1 cellular context compared by ENCODE assay signal in the genomic region with DNA sequence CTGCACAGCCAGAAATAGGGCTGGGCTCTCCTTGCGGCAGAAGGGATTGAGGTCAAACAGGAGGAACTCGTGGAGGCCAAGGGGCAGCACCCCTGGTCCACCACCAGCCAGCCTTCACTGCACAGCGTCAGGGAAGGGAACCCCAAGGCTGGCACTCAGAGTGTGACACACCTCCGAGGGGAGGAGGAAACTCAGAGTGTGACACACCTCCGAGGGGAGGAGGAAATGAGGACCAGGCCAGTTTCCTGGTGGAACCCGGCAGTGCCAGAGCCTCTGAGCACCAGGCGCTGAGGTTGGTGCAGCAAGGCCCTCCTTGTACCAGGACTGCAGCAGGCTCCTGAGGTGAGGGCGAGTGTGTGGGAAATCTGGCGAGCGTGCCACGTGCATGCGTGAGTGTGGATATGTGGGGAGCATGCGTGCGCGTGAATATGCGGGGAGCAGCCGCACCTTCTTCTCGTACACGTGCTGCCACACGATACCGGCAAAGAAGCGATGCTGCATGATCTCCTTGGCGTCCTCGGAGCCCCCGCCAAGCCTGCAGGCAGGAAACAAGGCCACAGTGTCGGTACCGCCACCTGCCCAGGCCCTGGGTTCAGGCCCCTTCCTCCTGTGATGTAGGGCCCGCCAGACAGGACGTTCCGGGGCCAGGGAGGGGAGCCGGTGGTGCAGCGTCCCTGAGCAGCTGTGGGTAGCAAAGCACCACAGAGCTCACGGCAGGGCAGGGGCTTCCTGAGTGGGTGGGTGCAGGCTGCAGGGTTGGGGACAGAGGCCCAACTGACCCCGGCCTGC.
TF ChIP-seq lines count a peak whose summit lies in the region.

No MANE protein-coding gene starts in this region.

TF ChIP-seq in HepG2, 621 proteins besides CTCF, POLR2A, EP300 and RAD21:
- TF ChIP-seq, protein P1, sequence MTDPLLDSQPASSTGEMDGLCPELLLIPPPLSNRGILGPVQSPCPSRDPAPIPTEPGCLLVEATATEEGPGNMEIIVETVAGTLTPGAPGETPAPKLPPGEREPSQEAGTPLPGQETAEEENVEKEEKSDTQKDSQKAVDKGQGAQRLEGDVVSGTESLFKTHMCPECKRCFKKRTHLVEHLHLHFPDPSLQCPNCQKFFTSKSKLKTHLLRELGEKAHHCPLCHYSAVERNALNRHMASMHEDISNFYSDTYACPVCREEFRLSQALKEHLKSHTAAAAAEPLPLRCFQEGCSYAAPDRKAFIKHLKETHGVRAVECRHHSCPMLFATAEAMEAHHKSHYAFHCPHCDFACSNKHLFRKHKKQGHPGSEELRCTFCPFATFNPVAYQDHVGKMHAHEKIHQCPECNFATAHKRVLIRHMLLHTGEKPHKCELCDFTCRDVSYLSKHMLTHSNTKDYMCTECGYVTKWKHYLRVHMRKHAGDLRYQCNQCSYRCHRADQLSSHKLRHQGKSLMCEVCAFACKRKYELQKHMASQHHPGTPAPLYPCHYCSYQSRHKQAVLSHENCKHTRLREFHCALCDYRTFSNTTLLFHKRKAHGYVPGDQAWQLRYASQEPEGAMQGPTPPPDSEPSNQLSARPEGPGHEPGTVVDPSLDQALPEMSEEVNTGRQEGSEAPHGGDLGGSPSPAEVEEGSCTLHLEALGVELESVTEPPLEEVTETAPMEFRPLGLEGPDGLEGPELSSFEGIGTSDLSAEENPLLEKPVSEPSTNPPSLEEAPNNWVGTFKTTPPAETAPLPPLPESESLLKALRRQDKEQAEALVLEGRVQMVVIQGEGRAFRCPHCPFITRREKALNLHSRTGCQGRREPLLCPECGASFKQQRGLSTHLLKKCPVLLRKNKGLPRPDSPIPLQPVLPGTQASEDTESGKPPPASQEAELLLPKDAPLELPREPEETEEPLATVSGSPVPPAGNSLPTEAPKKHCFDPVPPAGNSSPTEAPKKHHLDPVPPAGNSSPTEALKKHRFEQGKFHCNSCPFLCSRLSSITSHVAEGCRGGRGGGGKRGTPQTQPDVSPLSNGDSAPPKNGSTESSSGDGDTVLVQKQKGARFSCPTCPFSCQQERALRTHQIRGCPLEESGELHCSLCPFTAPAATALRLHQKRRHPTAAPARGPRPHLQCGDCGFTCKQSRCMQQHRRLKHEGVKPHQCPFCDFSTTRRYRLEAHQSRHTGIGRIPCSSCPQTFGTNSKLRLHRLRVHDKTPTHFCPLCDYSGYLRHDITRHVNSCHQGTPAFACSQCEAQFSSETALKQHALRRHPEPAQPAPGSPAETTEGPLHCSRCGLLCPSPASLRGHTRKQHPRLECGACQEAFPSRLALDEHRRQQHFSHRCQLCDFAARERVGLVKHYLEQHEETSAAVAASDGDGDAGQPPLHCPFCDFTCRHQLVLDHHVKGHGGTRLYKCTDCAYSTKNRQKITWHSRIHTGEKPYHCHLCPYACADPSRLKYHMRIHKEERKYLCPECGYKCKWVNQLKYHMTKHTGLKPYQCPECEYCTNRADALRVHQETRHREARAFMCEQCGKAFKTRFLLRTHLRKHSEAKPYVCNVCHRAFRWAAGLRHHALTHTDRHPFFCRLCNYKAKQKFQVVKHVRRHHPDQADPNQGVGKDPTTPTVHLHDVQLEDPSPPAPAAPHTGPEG (CRISPR knock-in tag; IDR thresholded peaks at IDR 0.05) = no peak
- TF ChIP-seq KDM3A (CRISPR knock-in tag; IDR thresholded peaks at IDR 0.05; ENCODE audit: low read depth) = no peak
- no peak for TF ChIP-seq HOXD1 (CRISPR knock-in tag; IDR thresholded peaks at IDR 0.05)
- peak; percentile 89 for TF ChIP-seq AGO2 (optimal IDR thresholded peaks at IDR 0.05; ENCODE audit: low read depth, low read length)
- no peak for TF ChIP-seq SALL2 (CRISPR knock-in tag; IDR thresholded peaks at IDR 0.05)
- peak; percentile 34 for TF ChIP-seq MED8 (CRISPR knock-in tag; IDR thresholded peaks at IDR 0.05; ENCODE audit: insufficient replicate concordance)
- TF ChIP-seq, protein P2, sequence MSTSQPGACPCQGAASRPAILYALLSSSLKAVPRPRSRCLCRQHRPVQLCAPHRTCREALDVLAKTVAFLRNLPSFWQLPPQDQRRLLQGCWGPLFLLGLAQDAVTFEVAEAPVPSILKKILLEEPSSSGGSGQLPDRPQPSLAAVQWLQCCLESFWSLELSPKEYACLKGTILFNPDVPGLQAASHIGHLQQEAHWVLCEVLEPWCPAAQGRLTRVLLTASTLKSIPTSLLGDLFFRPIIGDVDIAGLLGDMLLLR (CRISPR knock-in tag; IDR thresholded peaks at IDR 0.05) = 0 out of 2 replicates have a peak, but pooled peaks have one; percentile 24
- TF ChIP-seq ZNF101 (CRISPR knock-in tag; IDR thresholded peaks at IDR 0.05; ENCODE audit: borderline replicate concordance, low read depth) = no peak
- TF ChIP-seq, protein P3, sequence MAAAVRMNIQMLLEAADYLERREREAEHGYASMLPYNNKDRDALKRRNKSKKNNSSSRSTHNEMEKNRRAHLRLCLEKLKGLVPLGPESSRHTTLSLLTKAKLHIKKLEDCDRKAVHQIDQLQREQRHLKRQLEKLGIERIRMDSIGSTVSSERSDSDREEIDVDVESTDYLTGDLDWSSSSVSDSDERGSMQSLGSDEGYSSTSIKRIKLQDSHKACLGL (CRISPR knock-in tag; IDR thresholded peaks at IDR 0.05) = no peak
- TF ChIP-seq, protein P4, sequence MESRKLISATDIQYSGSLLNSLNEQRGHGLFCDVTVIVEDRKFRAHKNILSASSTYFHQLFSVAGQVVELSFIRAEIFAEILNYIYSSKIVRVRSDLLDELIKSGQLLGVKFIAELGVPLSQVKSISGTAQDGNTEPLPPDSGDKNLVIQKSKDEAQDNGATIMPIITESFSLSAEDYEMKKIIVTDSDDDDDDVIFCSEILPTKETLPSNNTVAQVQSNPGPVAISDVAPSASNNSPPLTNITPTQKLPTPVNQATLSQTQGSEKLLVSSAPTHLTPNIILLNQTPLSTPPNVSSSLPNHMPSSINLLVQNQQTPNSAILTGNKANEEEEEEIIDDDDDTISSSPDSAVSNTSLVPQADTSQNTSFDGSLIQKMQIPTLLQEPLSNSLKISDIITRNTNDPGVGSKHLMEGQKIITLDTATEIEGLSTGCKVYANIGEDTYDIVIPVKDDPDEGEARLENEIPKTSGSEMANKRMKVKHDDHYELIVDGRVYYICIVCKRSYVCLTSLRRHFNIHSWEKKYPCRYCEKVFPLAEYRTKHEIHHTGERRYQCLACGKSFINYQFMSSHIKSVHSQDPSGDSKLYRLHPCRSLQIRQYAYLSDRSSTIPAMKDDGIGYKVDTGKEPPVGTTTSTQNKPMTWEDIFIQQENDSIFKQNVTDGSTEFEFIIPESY (CRISPR knock-in tag; IDR thresholded peaks at IDR 0.05) = no peak
- TF ChIP-seq, protein P5, sequence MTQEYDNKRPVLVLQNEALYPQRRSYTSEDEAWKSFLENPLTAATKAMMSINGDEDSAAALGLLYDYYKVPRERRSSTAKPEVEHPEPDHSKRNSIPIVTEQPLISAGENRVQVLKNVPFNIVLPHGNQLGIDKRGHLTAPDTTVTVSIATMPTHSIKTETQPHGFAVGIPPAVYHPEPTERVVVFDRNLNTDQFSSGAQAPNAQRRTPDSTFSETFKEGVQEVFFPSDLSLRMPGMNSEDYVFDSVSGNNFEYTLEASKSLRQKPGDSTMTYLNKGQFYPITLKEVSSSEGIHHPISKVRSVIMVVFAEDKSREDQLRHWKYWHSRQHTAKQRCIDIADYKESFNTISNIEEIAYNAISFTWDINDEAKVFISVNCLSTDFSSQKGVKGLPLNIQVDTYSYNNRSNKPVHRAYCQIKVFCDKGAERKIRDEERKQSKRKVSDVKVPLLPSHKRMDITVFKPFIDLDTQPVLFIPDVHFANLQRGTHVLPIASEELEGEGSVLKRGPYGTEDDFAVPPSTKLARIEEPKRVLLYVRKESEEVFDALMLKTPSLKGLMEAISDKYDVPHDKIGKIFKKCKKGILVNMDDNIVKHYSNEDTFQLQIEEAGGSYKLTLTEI (CRISPR knock-in tag; conservative IDR thresholded peaks at IDR 0.05) = no peak
- TF ChIP-seq ZNF569 (CRISPR knock-in tag; IDR thresholded peaks at IDR 0.05; ENCODE audit: borderline replicate concordance) = no peak
- TF ChIP-seq ZNF329 (CRISPR knock-in tag; IDR thresholded peaks at IDR 0.05; ENCODE audit: low read depth) = no peak
- TF ChIP-seq, protein P6, sequence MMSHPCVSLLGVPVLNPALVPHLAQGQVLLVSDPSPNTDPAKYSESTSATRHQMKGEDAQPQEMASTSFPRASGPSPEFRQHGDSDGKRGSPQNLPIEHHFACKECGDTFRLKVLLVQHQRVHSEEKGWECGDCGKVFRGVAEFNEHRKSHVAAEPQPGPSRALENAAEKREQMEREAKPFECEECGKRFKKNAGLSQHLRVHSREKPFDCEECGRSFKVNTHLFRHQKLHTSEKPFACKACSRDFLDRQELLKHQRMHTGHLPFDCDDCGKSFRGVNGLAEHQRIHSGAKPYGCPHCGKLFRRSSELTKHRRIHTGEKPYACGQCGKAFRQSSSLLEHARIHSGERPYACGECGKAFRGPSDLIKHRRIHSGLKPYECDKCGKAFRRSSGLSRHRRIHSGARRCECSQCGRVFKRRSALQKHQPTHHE (CRISPR knock-in tag; IDR thresholded peaks at IDR 0.05; ENCODE audit: borderline replicate concordance) = no peak
- TF ChIP-seq, protein P7, sequence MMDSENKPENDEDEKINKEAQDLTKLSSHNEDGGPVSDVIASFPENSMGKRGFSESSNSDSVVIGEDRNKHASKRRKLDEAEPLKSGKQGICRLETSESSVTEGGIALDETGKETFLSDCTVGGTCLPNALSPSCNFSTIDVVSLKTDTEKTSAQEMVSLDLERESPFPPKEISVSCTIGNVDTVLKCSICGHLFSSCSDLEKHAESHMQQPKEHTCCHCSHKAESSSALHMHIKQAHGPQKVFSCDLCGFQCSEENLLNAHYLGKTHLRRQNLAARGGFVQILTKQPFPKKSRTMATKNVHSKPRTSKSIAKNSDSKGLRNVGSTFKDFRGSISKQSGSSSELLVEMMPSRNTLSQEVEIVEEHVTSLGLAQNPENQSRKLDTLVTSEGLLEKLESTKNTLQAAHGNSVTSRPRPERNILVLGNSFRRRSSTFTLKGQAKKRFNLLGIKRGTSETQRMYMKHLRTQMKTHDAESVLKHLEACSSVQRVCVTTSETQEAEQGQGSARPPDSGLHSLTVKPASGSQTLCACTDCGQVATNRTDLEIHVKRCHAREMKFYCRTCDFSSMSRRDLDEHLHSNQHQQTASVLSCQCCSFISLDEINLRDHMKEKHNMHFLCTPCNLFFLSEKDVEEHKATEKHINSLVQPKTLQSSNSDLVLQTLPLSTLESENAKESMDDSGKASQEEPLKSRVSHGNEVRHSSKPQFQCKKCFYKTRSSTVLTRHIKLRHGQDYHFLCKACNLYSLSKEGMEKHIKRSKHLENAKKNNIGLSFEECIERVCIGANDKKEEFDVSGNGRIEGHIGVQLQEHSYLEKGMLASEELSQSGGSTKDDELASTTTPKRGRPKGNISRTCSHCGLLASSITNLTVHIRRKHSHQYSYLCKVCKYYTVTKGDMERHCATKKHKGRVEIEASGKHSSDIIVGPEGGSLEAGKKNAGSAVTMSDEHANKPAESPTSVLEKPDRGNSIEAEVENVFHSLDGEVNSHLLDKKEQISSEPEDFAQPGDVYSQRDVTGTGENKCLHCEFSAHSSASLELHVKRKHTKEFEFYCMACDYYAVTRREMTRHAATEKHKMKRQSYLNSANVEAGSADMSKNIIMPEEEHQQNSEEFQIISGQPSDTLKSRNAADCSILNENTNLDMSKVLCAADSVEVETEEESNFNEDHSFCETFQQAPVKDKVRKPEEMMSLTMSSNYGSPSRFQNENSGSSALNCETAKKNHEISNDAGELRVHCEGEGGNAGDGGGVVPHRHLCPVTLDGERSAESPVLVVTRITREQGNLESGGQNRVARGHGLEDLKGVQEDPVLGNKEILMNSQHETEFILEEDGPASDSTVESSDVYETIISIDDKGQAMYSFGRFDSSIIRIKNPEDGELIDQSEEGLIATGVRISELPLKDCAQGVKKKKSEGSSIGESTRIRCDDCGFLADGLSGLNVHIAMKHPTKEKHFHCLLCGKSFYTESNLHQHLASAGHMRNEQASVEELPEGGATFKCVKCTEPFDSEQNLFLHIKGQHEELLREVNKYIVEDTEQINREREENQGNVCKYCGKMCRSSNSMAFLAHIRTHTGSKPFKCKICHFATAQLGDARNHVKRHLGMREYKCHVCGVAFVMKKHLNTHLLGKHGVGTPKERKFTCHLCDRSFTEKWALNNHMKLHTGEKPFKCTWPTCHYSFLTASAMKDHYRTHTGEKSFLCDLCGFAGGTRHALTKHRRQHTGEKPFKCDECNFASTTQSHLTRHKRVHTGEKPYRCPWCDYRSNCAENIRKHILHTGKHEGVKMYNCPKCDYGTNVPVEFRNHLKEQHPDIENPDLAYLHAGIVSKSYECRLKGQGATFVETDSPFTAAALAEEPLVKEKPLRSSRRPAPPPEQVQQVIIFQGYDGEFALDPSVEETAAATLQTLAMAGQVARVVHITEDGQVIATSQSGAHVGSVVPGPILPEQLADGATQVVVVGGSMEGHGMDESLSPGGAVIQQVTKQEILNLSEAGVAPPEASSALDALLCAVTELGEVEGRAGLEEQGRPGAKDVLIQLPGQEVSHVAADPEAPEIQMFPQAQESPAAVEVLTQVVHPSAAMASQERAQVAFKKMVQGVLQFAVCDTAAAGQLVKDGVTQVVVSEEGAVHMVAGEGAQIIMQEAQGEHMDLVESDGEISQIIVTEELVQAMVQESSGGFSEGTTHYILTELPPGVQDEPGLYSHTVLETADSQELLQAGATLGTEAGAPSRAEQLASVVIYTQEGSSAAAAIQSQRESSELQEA (CRISPR knock-in tag; IDR thresholded peaks at IDR 0.05; ENCODE audit: not compliant biosample characterization) = peak; percentile 7
- peak; percentile 45 for TF ChIP-seq RBFOX2 (IDR thresholded peaks at IDR 0.05; ENCODE audit: low read depth, low read length)
- TF ChIP-seq SIX4 (CRISPR knock-in tag; IDR thresholded peaks at IDR 0.05) = no peak
- peak; percentile 34; the same call in 1 of the 2 replicates for TF ChIP-seq PAF1 (CRISPR knock-in tag; IDR thresholded peaks at IDR 0.05)
- peak; percentile 50; the same call in 1 of the 2 replicates for TF ChIP-seq HOXA7 (CRISPR knock-in tag; IDR thresholded peaks at IDR 0.05)
- no peak for TF ChIP-seq ZNF143 (CRISPR knock-in tag; IDR thresholded peaks at IDR 0.05)
- no peak for TF ChIP-seq SOX5 (CRISPR knock-in tag; IDR thresholded peaks at IDR 0.05; ENCODE audit: borderline replicate concordance)
- 0 out of 2 replicates have a peak, but pooled peaks have one; percentile 0 for TF ChIP-seq ZC3H13 (CRISPR knock-in tag; IDR thresholded peaks at IDR 0.05)
- peak; percentile 82 for TF ChIP-seq AGO1 (IDR thresholded peaks at IDR 0.05; ENCODE audit: low read depth, low read length, poor library complexity, severe bottlenecking)
- TF ChIP-seq, protein P8, sequence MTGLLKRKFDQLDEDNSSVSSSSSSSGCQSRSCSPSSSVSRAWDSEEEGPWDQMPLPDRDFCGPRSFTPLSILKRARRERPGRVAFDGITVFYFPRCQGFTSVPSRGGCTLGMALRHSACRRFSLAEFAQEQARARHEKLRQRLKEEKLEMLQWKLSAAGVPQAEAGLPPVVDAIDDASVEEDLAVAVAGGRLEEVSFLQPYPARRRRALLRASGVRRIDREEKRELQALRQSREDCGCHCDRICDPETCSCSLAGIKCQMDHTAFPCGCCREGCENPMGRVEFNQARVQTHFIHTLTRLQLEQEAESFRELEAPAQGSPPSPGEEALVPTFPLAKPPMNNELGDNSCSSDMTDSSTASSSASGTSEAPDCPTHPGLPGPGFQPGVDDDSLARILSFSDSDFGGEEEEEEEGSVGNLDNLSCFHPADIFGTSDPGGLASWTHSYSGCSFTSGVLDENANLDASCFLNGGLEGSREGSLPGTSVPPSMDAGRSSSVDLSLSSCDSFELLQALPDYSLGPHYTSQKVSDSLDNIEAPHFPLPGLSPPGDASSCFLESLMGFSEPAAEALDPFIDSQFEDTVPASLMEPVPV (CRISPR knock-in tag; IDR thresholded peaks at IDR 0.05) = no peak
- peak; percentile 16; the same call in 1 of the 2 replicates for TF ChIP-seq POLR2G (IDR thresholded peaks at IDR 0.05; ENCODE audit: low read depth, low read length)
- TF ChIP-seq HNRNPLL (IDR thresholded peaks at IDR 0.05; ENCODE audit: low read depth, low read length, poor library complexity, severe bottlenecking) = peak; percentile 67
